Comparison of ENCODE assay signal across 1 cellular context in genomic region chr6:3135668-3136297, GRCh38.
TF ChIP-seq lines count a peak whose summit lies in the region.

No MANE protein-coding gene starts in this region.

TF ChIP-seq in HepG2, 621 proteins besides CTCF, POLR2A, EP300 and RAD21 (continued from another document and continues in another):
- no peak for TF ChIP-seq TMF1 (CRISPR knock-in tag; IDR thresholded peaks at IDR 0.05; ENCODE audit: low read depth)
- no peak; the same call in 1 of the 2 replicates for TF ChIP-seq ZNF652 (CRISPR knock-in tag; IDR thresholded peaks at IDR 0.05; ENCODE audit: borderline replicate concordance, low read depth)
- peak; percentile 62; the same call in 1 of the 2 replicates for TF ChIP-seq ZBTB25 (CRISPR knock-in tag; IDR thresholded peaks at IDR 0.05)
- TF ChIP-seq ZBTB44 (CRISPR knock-in tag; IDR thresholded peaks at IDR 0.05): no peak
- TF ChIP-seq FIP1L1 (IDR thresholded peaks at IDR 0.05; ENCODE audit: borderline replicate concordance, insufficient read depth, low read depth, low read length): no peak
- no peak for TF ChIP-seq PTBP1 (IDR thresholded peaks at IDR 0.05; ENCODE audit: low read depth, low read length, poor library complexity, severe bottlenecking)
- no peak for TF ChIP-seq PCBP2 (optimal IDR thresholded peaks at IDR 0.05; ENCODE audit: low read depth, low read length, poor library complexity, severe bottlenecking)
- no peak for TF ChIP-seq PRMT3 (CRISPR knock-in tag; IDR thresholded peaks at IDR 0.05; ENCODE audit: borderline replicate concordance, low read depth)
- TF ChIP-seq NAIF1 (CRISPR knock-in tag; IDR thresholded peaks at IDR 0.05; ENCODE audit: borderline replicate concordance): 0 out of 2 replicates have a peak, but pooled peaks have one; percentile 70
- no peak for TF ChIP-seq HNRNPL (IDR thresholded peaks at IDR 0.05; ENCODE audit: low read depth, low read length)
- TF ChIP-seq HCFC1 (IDR thresholded peaks at IDR 0.05; ENCODE audit: low read depth, low read length): no peak
- no peak for TF ChIP-seq SKI (IDR thresholded peaks at IDR 0.05; ENCODE audit: partially characterized antibody)
- no peak for TF ChIP-seq PRDM4 (CRISPR knock-in tag; IDR thresholded peaks at IDR 0.05; ENCODE audit: borderline replicate concordance)
- no peak for TF ChIP-seq JUN (CRISPR knock-in tag; IDR thresholded peaks at IDR 0.05)
- TF ChIP-seq SOX13 (IDR thresholded peaks at IDR 0.05): no peak
- TF ChIP-seq SOX13 (CRISPR knock-in tag; conservative IDR thresholded peaks at IDR 0.05 in 1 of 2, IDR thresholded peaks at IDR 0.05 in 1 of 2): peak in 1 of 2 experiments; percentile 78; a peak in 2 of 4 replicates
- TF ChIP-seq TRIM24 (CRISPR knock-in tag; IDR thresholded peaks at IDR 0.05): no peak
- TF ChIP-seq ZNF331 (CRISPR knock-in tag; IDR thresholded peaks at IDR 0.05): peak; percentile 27; the same call in 1 of the 2 replicates
- TF ChIP-seq ZNF598 (CRISPR knock-in tag; IDR thresholded peaks at IDR 0.05; ENCODE audit: borderline replicate concordance): no peak
- TF ChIP-seq ATRX (CRISPR knock-in tag; IDR thresholded peaks at IDR 0.05; ENCODE audit: borderline replicate concordance): no peak
- peak; percentile 40; the same call in 1 of the 2 replicates for TF ChIP-seq ZNF670 (CRISPR knock-in tag; IDR thresholded peaks at IDR 0.05; ENCODE audit: borderline replicate concordance)
- TF ChIP-seq MLXIP (CRISPR knock-in tag; IDR thresholded peaks at IDR 0.05; ENCODE audit: borderline replicate concordance): no peak
- peak; percentile 71 for TF ChIP-seq ZFY (CRISPR knock-in tag; IDR thresholded peaks at IDR 0.05)
- peak; percentile 74; the same call in 1 of the 2 replicates for TF ChIP-seq PRDM10 (CRISPR knock-in tag; IDR thresholded peaks at IDR 0.05; ENCODE audit: low read depth)
- no peak for TF ChIP-seq CCDC6 (CRISPR knock-in tag; IDR thresholded peaks at IDR 0.05)
- no peak for TF ChIP-seq IRF9 (CRISPR knock-in tag; IDR thresholded peaks at IDR 0.05; ENCODE audit: borderline replicate concordance)
- peak; percentile 64; the same call in 1 of the 2 replicates for TF ChIP-seq FOXO1 (CRISPR knock-in tag; IDR thresholded peaks at IDR 0.05)
- TF ChIP-seq SRSF9 (IDR thresholded peaks at IDR 0.05; ENCODE audit: borderline replicate concordance, insufficient read depth, low read depth, low read length, poor library complexity, severe bottlenecking): no peak
- TF ChIP-seq POLR2G (IDR thresholded peaks at IDR 0.05; ENCODE audit: low read depth, low read length): 0 out of 2 replicates have a peak, but pooled peaks have one; percentile 22
- TF ChIP-seq YY1 (IDR thresholded peaks at IDR 0.05; ENCODE audit: insufficient read depth, insufficient replicate concordance, low read depth, low read length): peak; percentile 81
- TF ChIP-seq BCLAF1 (IDR thresholded peaks at IDR 0.05): no peak
- no peak for TF ChIP-seq MLX (CRISPR knock-in tag; IDR thresholded peaks at IDR 0.05)
- TF ChIP-seq GMEB1 (CRISPR knock-in tag; IDR thresholded peaks at IDR 0.05; ENCODE audit: borderline replicate concordance): no peak
- no peak for TF ChIP-seq DZIP1 (CRISPR knock-in tag; IDR thresholded peaks at IDR 0.05)
- no peak for TF ChIP-seq NPAS2 (CRISPR knock-in tag; IDR thresholded peaks at IDR 0.05; ENCODE audit: borderline replicate concordance)
